ENCODE assay signal across 1 cellular context in the genomic region with DNA sequence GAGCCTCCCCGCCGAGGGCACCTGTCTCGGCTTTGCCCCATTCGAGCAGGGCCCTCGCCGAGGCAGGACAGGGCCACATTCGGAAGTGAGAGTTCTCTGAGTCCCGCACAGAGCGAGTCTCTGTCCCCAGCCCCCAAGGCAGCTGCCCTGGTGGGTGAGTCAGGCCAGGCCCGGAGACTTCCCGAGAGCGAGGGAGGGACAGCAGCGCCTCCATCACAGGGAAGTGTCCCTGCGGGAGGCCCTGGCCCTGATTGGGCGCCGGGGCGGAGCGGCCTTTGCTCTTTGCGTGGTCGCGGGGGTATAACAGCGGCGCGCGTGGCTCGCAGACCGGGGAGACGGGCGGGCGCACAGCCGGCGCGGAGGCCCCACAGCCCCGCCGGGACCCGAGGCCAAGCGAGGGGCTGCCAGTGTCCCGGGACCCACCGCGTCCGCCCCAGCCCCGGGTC.
TF ChIP-seq lines count a peak whose summit lies in the region.

A gene (plus strand): TSS at position 330 of the 446 bp plus-strand sequence. CDS start 131 bp downstream, outside the sequence.

TF ChIP-seq in K562, 482 proteins besides CTCF, POLR2A, EP300 and RAD21 (continued from another document):
- TF ChIP-seq FOXK2 (conservative IDR thresholded peaks at IDR 0.05 in 1 of 2, IDR thresholded peaks at IDR 0.05 in 1 of 2; ENCODE audit: low read depth in 2 of 2), result no peak
- no peak for TF ChIP-seq ZNF644 (tag; IDR thresholded peaks at IDR 0.05; ENCODE audit: low read depth)
- TF ChIP-seq CHD2 (IDR thresholded peaks at IDR 0.05; ENCODE audit: low read depth, low read length), result no peak
- TF ChIP-seq, protein P1, sequence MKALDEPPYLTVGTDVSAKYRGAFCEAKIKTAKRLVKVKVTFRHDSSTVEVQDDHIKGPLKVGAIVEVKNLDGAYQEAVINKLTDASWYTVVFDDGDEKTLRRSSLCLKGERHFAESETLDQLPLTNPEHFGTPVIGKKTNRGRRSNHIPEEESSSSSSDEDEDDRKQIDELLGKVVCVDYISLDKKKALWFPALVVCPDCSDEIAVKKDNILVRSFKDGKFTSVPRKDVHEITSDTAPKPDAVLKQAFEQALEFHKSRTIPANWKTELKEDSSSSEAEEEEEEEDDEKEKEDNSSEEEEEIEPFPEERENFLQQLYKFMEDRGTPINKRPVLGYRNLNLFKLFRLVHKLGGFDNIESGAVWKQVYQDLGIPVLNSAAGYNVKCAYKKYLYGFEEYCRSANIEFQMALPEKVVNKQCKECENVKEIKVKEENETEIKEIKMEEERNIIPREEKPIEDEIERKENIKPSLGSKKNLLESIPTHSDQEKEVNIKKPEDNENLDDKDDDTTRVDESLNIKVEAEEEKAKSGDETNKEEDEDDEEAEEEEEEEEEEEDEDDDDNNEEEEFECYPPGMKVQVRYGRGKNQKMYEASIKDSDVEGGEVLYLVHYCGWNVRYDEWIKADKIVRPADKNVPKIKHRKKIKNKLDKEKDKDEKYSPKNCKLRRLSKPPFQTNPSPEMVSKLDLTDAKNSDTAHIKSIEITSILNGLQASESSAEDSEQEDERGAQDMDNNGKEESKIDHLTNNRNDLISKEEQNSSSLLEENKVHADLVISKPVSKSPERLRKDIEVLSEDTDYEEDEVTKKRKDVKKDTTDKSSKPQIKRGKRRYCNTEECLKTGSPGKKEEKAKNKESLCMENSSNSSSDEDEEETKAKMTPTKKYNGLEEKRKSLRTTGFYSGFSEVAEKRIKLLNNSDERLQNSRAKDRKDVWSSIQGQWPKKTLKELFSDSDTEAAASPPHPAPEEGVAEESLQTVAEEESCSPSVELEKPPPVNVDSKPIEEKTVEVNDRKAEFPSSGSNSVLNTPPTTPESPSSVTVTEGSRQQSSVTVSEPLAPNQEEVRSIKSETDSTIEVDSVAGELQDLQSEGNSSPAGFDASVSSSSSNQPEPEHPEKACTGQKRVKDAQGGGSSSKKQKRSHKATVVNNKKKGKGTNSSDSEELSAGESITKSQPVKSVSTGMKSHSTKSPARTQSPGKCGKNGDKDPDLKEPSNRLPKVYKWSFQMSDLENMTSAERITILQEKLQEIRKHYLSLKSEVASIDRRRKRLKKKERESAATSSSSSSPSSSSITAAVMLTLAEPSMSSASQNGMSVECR (CRISPR knock-in tag; IDR thresholded peaks at IDR 0.05), result no peak
